20 cellular contexts compared by ENCODE assay signal in genomic region chr11:45341379-45341778, GRCh38. TPM values are rescaled to one million over a fixed set of nuclear protein-coding genes. Genes with fewer than 3 reads are reported as not detected.
DNase-seq lines count a peak whose midpoint lies in the region; ATAC-seq, FAIRE-seq and TF ChIP-seq lines count a peak whose summit lies in the region.
"Had no signal": no experiment of that assay in that cellular context is flagged by ENCODE, and none has a peak within 500 bp of the region (broad histone marks: within the 10 kb centered on the region; RNA-seq: fewer than 3 reads in every experiment).

No MANE protein-coding gene starts in this region.

- H4K91ac ChIP-seq in H1 (replicated peaks; ENCODE audit: insufficient read length, low read length) (no peak overlapping the region), neuronal stem cell (ENCODE audit: low read depth, low read length, poor library complexity) (no peak overlapping the region)

- no peak overlapping the region for H2BK5ac ChIP-seq in H1 (ENCODE audit: low read depth, low read length)
- H2BK5ac ChIP-seq in neuronal stem cell (ENCODE audit: low read length): no peak overlapping the region

- no peak overlapping the region for H2BK15ac ChIP-seq in H1 (ENCODE audit: low read length)
- no peak overlapping the region for H2BK15ac ChIP-seq in neuronal stem cell (ENCODE audit: low read length)

- H3K27ac ChIP-seq in H1 (ENCODE audit: low read depth, low read length) (no peak overlapping the region), neuronal stem cell (replicated peaks; ENCODE audit: low read length) (no peak overlapping the region)
- H3K27ac ChIP-seq: BLaER1, GM23248, SJSA1 had no signal

- no peak for ATAC-seq in activated CD4-positive, alpha-beta T cell treated with anti-CD3 and anti-CD28 coated beads for 36 hours
- ATAC-seq: CD8-positive, alpha-beta T cell had no signal

- no peak overlapping the region for H3K27ac Mint-ChIP-seq in activated CD4-positive, alpha-beta T cell treated with anti-CD3 and anti-CD28 coated beads for 36 hours
- H3K27ac Mint-ChIP-seq: CD8-positive, alpha-beta T cell; HFFc6 had no signal

- WGBS in H1 (ENCODE audit: extremely low coverage in 1 of 2, insufficient coverage in 1 of 2, insufficient read length in 1 of 2, insufficient replicate concordance in 2 of 2, low coverage in 1 of 2, low lambda C conversion rate in 2 of 2, missing lambda C conversion rate in 1 of 2), 2 experiments: 70% methylated on average over 7 of the region's 7 CpGs; no CpG with 5 or more reads in 1 of the 2 experiments
- no CpG with 5 or more reads among the region's 7 CpGs for WGBS in neuronal stem cell (ENCODE audit: extremely low coverage in 2 of 2, insufficient read length in 2 of 2, insufficient replicate concordance in 1 of 2), 2 donors

- TF ChIP-seq CTCF in Loucy (conservative IDR thresholded peaks at IDR 0.05; ENCODE audit: low read length) (no peak), H1 (IDR thresholded peaks at IDR 0.05; ENCODE audit: control extremely low read depth in 1 of 3, insufficient read depth in 1 of 3, low read depth in 1 of 3, low read length in 3 of 3) (peak; percentile 24 to 37 (median 37); a peak in 3 of 4 replicates)

- FAIRE-seq in H1 (lab: Jason Lieb, UNC): no peak
- FAIRE-seq: D721Med had no signal

- no peaks in the 10 kb centered on the region for H3K36me3 ChIP-seq in Loucy (ENCODE audit: insufficient read depth, low read length)
- no peaks in the 10 kb centered on the region for H3K36me3 ChIP-seq in H1 (ENCODE audit: control insufficient read depth in 2 of 4, insufficient read depth in 4 of 4, low read length in 3 of 4)
- peaks cover 0 to 2% of the 10 kb centered on the region in 2 donors for H3K36me3 ChIP-seq in neuronal stem cell (replicated peaks in 1 of 2; ENCODE audit: control insufficient read depth in 2 of 2, insufficient read depth in 2 of 2, low read length in 2 of 2)
- H3K36me3 ChIP-seq: BLaER1, MG63, SJSA1 had no signal

- H3K23ac ChIP-seq in H1 (ENCODE audit: insufficient read length): no peak overlapping the region
- no peak overlapping the region for H3K23ac ChIP-seq in neuronal stem cell (ENCODE audit: low read depth, low read length, poor library complexity)

- H2BK12ac ChIP-seq in H1 (ENCODE audit: low read depth, low read length) (no peak overlapping the region), neuronal stem cell (ENCODE audit: low read length) (no peak overlapping the region)

- H3K4me1 ChIP-seq in Loucy (ENCODE audit: insufficient read depth, low read length, poor library complexity, severe bottlenecking): peaks cover 3% of the 10 kb centered on the region
- peaks cover 0 to 7% (median 6%) of the 10 kb centered on the region in 4 experiments; a peak in 4 of 7 replicates for H3K4me1 ChIP-seq in H1 (replicated peaks in 1 of 4; ENCODE audit: control insufficient read depth in 3 of 4, insufficient read depth in 4 of 4, low read length in 3 of 4)
- peaks cover 2 to 17% of the 10 kb centered on the region in 2 donors for H3K4me1 ChIP-seq in neuronal stem cell (ENCODE audit: control insufficient read depth in 2 of 2, insufficient read depth in 1 of 2, low read depth in 1 of 2, low read length in 2 of 2)
- H3K4me1 ChIP-seq: SJSA1 had no signal

- no peak for TF ChIP-seq EP300 in H1 (IDR thresholded peaks at IDR 0.05; ENCODE audit: borderline replicate concordance in 1 of 2, low read depth in 2 of 2, low read length in 2 of 2)

- H2AFZ ChIP-seq in Loucy (ENCODE audit: low read length): peak overlapping the region; percentile 35; the same call in 1 of the 2 replicates
- H2AFZ ChIP-seq in H1 (ENCODE audit: low read length): no peak overlapping the region
- H2AFZ ChIP-seq in neuronal stem cell (ENCODE audit: low read length): no peak overlapping the region
- H2AFZ ChIP-seq: GM23248 had no signal

- CTCF ChIA-PET in H1 (lab: Charles Lee; ENCODE audit: partially characterized antibody): interaction anchor here (0.8 to 2.4 kb wide), 13 partner anchors 8 to 430 kb away, joined by 3 to 11 read pairs (median 4); no protein-coding TSS in a partner anchor
- CTCF ChIA-PET in activated CD4-positive, alpha-beta T cell treated with anti-CD3 and anti-CD28 coated beads for 36 hours (lab: Charles Lee): interaction anchor here (0.6 to 2.7 kb wide), 5 partner anchors 13 to 430 kb away, joined by 3 to 17 read pairs (median 7); no protein-coding TSS in a partner anchor

- H3K79me2 ChIP-seq in Loucy (ENCODE audit: insufficient read depth, low read length) (no peaks in the 10 kb centered on the region), H1 (ENCODE audit: control insufficient read depth in 1 of 2, insufficient read depth in 2 of 2, low read length in 2 of 2) (no peaks in the 10 kb centered on the region)

- no peak overlapping the region for H3K9ac ChIP-seq in Loucy (ENCODE audit: low read depth, low read length, poor library complexity, severe bottlenecking)
- no peak overlapping the region for H3K9ac ChIP-seq in H1 (replicated peaks in 1 of 4; ENCODE audit: extremely low read depth in 1 of 4, low read depth in 3 of 4, low read length in 3 of 4)
- H3K9ac ChIP-seq in neuronal stem cell (ENCODE audit: low read depth, low read length, poor library complexity): no peak overlapping the region
- H3K9ac ChIP-seq: BLaER1, GM23248 had no signal

- no peak overlapping the region for H3K4me3 ChIP-seq in Loucy (ENCODE audit: low read length, poor library complexity, severe bottlenecking)
- H3K4me3 ChIP-seq in H1 (ENCODE audit: extremely low read depth in 1 of 4, insufficient read depth in 2 of 4, low read depth in 3 of 4, low read length in 4 of 4): no peak overlapping the region
- H3K4me3 ChIP-seq in neuronal stem cell (ENCODE audit: low read length in 2 of 2): no peak overlapping the region
- H3K4me3 ChIP-seq: BLaER1, GM23248, MG63, SJSA1 had no signal

- H3K9me3 ChIP-seq in Loucy (ENCODE audit: insufficient read depth, low read depth, low read length): no peaks in the 10 kb centered on the region
- H3K9me3 ChIP-seq in H1 (ENCODE audit: insufficient read depth in 2 of 2, low read depth in 1 of 2, low read length in 1 of 2): no peaks in the 10 kb centered on the region
- H3K9me3 ChIP-seq in neuronal stem cell (replicated peaks in 1 of 2; ENCODE audit: control insufficient read depth in 2 of 2, insufficient read depth in 1 of 2, low read depth in 1 of 2, low read length in 2 of 2): no peaks in the 10 kb centered on the region
- H3K9me3 ChIP-seq: BLaER1, MG63, SJSA1 had no signal

- no peak overlapping the region for H3K4ac ChIP-seq in H1 (replicated peaks; ENCODE audit: insufficient read length, low read depth, low read length)
- H3K4ac ChIP-seq in neuronal stem cell (ENCODE audit: low read length): no peak overlapping the region

- H4K5ac ChIP-seq in H1 (ENCODE audit: insufficient read length, low read depth, low read length): no peak overlapping the region

- peaks cover 6% of the 10 kb centered on the region for H3K27me3 Mint-ChIP-seq in activated CD4-positive, alpha-beta T cell treated with anti-CD3 and anti-CD28 coated beads for 36 hours

- no peaks in the 10 kb centered on the region for H3K36me3 Mint-ChIP-seq in activated CD4-positive, alpha-beta T cell treated with anti-CD3 and anti-CD28 coated beads for 36 hours (ENCODE audit: low read depth)
- H3K36me3 Mint-ChIP-seq: CD8-positive, alpha-beta T cell had no signal

- H3K9me3 Mint-ChIP-seq in activated CD4-positive, alpha-beta T cell treated with anti-CD3 and anti-CD28 coated beads for 36 hours (ENCODE audit: low read depth): no peaks in the 10 kb centered on the region
- H3K9me3 Mint-ChIP-seq: CD8-positive, alpha-beta T cell; HFFc6 had no signal

- no peak overlapping the region for H3K56ac ChIP-seq in H1 (replicated peaks; ENCODE audit: insufficient read length, low read depth, low read length)

- intact Hi-C loops in activated CD4-positive, alpha-beta T cell treated with anti-CD3 and anti-CD28 coated beads for 36 hours (cut with DNase I, micrococcal nuclease): no loop called here

- H3K4me1 Mint-ChIP-seq in activated CD4-positive, alpha-beta T cell treated with anti-CD3 and anti-CD28 coated beads for 36 hours: peaks cover 10% of the 10 kb centered on the region

- no peaks in the 10 kb centered on the region for H3K9me2 ChIP-seq in Loucy (replicated peaks; ENCODE audit: low read depth, low read length)

- H3K18ac ChIP-seq in H1 (ENCODE audit: extremely low read depth, low read length) (no peak overlapping the region), neuronal stem cell (ENCODE audit: low read length) (peak overlapping the region; percentile 37)

- H3K79me1 ChIP-seq in H1 (ENCODE audit: low read depth, low read length) (no peaks in the 10 kb centered on the region), neuronal stem cell (ENCODE audit: low read depth, low read length) (no peaks in the 10 kb centered on the region)

- H2BK120ac ChIP-seq in H1 (replicated peaks; ENCODE audit: low read depth, low read length) (no peak overlapping the region), neuronal stem cell (ENCODE audit: low read depth, low read length) (no peak overlapping the region)

- POLR2A ChIA-PET in H1 (lab: Charles Lee; ENCODE audit: partially characterized antibody): no interaction called here
- POLR2A ChIA-PET in activated CD4-positive, alpha-beta T cell treated with anti-CD3 and anti-CD28 coated beads for 36 hours (lab: Charles Lee): no interaction called here

- H3K4me2 ChIP-seq in Loucy (ENCODE audit: low read depth, low read length, poor library complexity, severe bottlenecking): no peak overlapping the region
- no peak overlapping the region for H3K4me2 ChIP-seq in H1 (ENCODE audit: insufficient read depth in 1 of 2, low read depth in 2 of 2, low read length in 2 of 2)
- no peak overlapping the region for H3K4me2 ChIP-seq in neuronal stem cell (ENCODE audit: insufficient read depth, low read length, poor library complexity, severe bottlenecking)
- H3K4me2 ChIP-seq: BLaER1 had no signal

- H4K8ac ChIP-seq in H1 (ENCODE audit: extremely low read depth, insufficient read depth, low read length) (no peak overlapping the region), neuronal stem cell (ENCODE audit: low read depth, low read length) (no peak overlapping the region)

- H3K14ac ChIP-seq in H1 (ENCODE audit: insufficient read length) (no peak overlapping the region), neuronal stem cell (ENCODE audit: low read length) (no peak overlapping the region)

- no peaks in the 10 kb centered on the region for H3K23me2 ChIP-seq in H1 (ENCODE audit: low read depth, low read length)

- H4K20me1 ChIP-seq in Loucy (ENCODE audit: insufficient read depth, low read length, poor library complexity, severe bottlenecking) (no peaks in the 10 kb centered on the region), H1 (replicated peaks in 1 of 2; ENCODE audit: control insufficient read depth in 1 of 2, insufficient read depth in 2 of 2, low read length in 2 of 2) (no peaks in the 10 kb centered on the region)
- H4K20me1 ChIP-seq: BLaER1 had no signal

- H2AK5ac ChIP-seq in H1 (ENCODE audit: low read depth, low read length): no peak overlapping the region
- H2AK5ac ChIP-seq in neuronal stem cell (ENCODE audit: low read depth, low read length): no peak overlapping the region

- H2BK20ac ChIP-seq in H1 (ENCODE audit: low read length): no peak overlapping the region

- no peak overlapping the region for H3K4me3 Mint-ChIP-seq in activated CD4-positive, alpha-beta T cell treated with anti-CD3 and anti-CD28 coated beads for 36 hours
- H3K4me3 Mint-ChIP-seq: CD8-positive, alpha-beta T cell; HFFc6 had no signal

- H3K27me3 ChIP-seq in Loucy (ENCODE audit: insufficient read depth, low read length, poor library complexity, severe bottlenecking) (no peaks in the 10 kb centered on the region), H1 (replicated peaks in 1 of 4; ENCODE audit: control insufficient read depth in 3 of 4, extremely low read depth in 1 of 4, insufficient read depth in 3 of 4, low read length in 3 of 4) (no peaks in the 10 kb centered on the region; a peak in 1 of 7 replicates), neuronal stem cell (ENCODE audit: control insufficient read depth in 3 of 3, insufficient read depth in 3 of 3, low read depth in 1 of 3, low read length in 3 of 3) (no peaks in the 10 kb centered on the region)
- H3K27me3 ChIP-seq: BLaER1 had no signal

- no peaks in the 10 kb centered on the region for H3F3A ChIP-seq in Loucy (ENCODE audit: low read depth)

- DNase-seq in NCI-H146 (lab: John Stamatoyannopoulos, UW): peak; percentile 22
- DNase-seq in NCI-H146 treated with DMSO at 0.1 percent for 48 hours (lab: John Stamatoyannopoulos, UW; ENCODE audit: unreplicated experiment): no peak
- peak in 1 of 2 experiments; percentile 48 for DNase-seq in H1 (ENCODE audit: low read depth in 1 of 2, low spot score in 2 of 2)
- no peak for DNase-seq in neuronal stem cell (ENCODE audit: low spot score)
- DNase-seq in AML-193 (lab: John Stamatoyannopoulos, UW): no peak
- no peak for DNase-seq in activated CD4-positive, alpha-beta T cell treated with anti-CD3 and anti-CD28 coated beads for 36 hours
- no peak for DNase-seq in cerebellar cortex (ENCODE audit: low spot score)
- DNase-seq: CD8-positive, alpha-beta T cell; GF-D8; GM23248; HFFc6; MG63; NCI-H1105; NCI-H187 treated with DMSO at 0.1 percent for 48 hours; NCI-H510A treated with DMSO at 0.1 percent for 48 hours; OCI-M1 had no signal

- no peak; a peak in 1 of 4 replicates for TF ChIP-seq RAD21 in H1 (IDR thresholded peaks at IDR 0.05 in 1 of 2, conservative IDR thresholded peaks at IDR 0.05 in 1 of 2; ENCODE audit: low read depth in 2 of 2, low read length in 2 of 2)

- TF ChIP-seq POLR2A in H1 (IDR thresholded peaks at IDR 0.05; ENCODE audit: control extremely low read depth in 1 of 2, low read depth in 2 of 2, low read length in 2 of 2): no peak

RNA-seq across cellular contexts. Expression of gene SYT13, which starts 55.2 kb away (rescaled TPM):
- total RNA-seq in H1 (2021; fragmentation: NEBNext Ultra II Directional; extraction: Animal tissue kit (Norgen Biotek cat#: 25700)): 12.3 and 13.2 TPM in 2 replicates
- polyA plus RNA-seq in H1 (2011; rRNA removed): 4.8 and 7.5 TPM in 2 replicates
- 5.8 TPM for polyA plus RNA-seq in H1 (2011; cell fraction: cytosol; rRNA removed)
- polyA plus RNA-seq in H1 (2011; cell fraction: nucleus; rRNA removed): 9.6 TPM
- polyA plus RNA-seq in H1 (2012, experiment 1 of 2): 5.6 to 7.7 TPM (median 5.9 TPM) in 4 replicates
- 2.1 TPM for polyA plus RNA-seq in H1 (2012, experiment 2 of 2)
- polyA plus RNA-seq in H1 (2013, experiment 1 of 2): 6.5 TPM
- 7.3 TPM for polyA plus RNA-seq in H1 (2013, experiment 2 of 2)
- polyA minus RNA-seq in H1 (2011; rRNA and poly(A)+ RNA removed): 23.0 and 28.8 TPM in 2 replicates
- polyA minus RNA-seq in H1 (2011; cell fraction: cytosol; rRNA and poly(A)+ RNA removed): 7.9 TPM
- polyA minus RNA-seq in H1 (2011; cell fraction: nucleus; rRNA and poly(A)+ RNA removed): 4.7 TPM
- 7.1 TPM for polyA plus RNA-seq in neuronal stem cell (2013, experiment 1 of 2)
- 7.3 TPM for polyA plus RNA-seq in neuronal stem cell (2013, experiment 2 of 2)
- not detected for total RNA-seq in activated CD4-positive, alpha-beta T cell treated with anti-CD3 and anti-CD28 coated beads for 36 hours
- total RNA-seq: CD8-positive, alpha-beta T cell; GM23248; HFFc6; SJSA1 had no signal
- polyA plus RNA-seq: GM23248 had no signal

Comparison
In these comparisons a context has a peak if more than half of its experiments do, and no peak if none do; other contexts are left out.
1. RNA of gene SYT13, which starts 55.2 kb away (total RNA-seq): 12.3 to 13.2 TPM in H1; not detected in activated CD4-positive, alpha-beta T cell treated with anti-CD3 and anti-CD28 coated beads for 36 hours; every median in the first group is over 10 times any median in the second.